8 cellular contexts compared by ENCODE assay signal in genomic region chr5:137320056-137321045, GRCh38.
DNase-seq lines count a peak whose midpoint lies in the region; ATAC-seq and TF ChIP-seq lines count a peak whose summit lies in the region.

No MANE protein-coding gene starts in this region.

- no peak overlapping the region for H3K4me2 ChIP-seq in SU-DHL-6 (ENCODE audit: low read depth, low read length, poor library complexity, severe bottlenecking)
- H3K4me2 ChIP-seq in fibroblast of lung (ENCODE audit: extremely low read depth, insufficient read depth, low read length), result no peak overlapping the region
- no peak overlapping the region for H3K4me2 ChIP-seq in neural cell (ENCODE audit: low read length)

- peak; percentile 89 for TF ChIP-seq RAD21 in neural cell (conservative IDR thresholded peaks at IDR 0.05)

- H3K9me2 ChIP-seq in SU-DHL-6 (replicated peaks; ENCODE audit: insufficient read depth, low read length), result no peaks in the 10 kb centered on the region
- H3K9me2 ChIP-seq in neural cell (ENCODE audit: insufficient read depth, low read length), result no peaks in the 10 kb centered on the region

- H3K4me1 ChIP-seq in fibroblast of lung (ENCODE audit: control insufficient read depth, extremely low read depth, insufficient read depth, low read length), result no peaks in the 10 kb centered on the region

- peak; percentile 91 for TF ChIP-seq CTCF in C4-2B (conservative IDR thresholded peaks at IDR 0.05)
- peak; percentile 48 for TF ChIP-seq CTCF in SU-DHL-6 (IDR thresholded peaks at IDR 0.05; ENCODE audit: insufficient read depth, low read length, poor library complexity, severe bottlenecking)
- peak; percentile 87 to 96 for TF ChIP-seq CTCF in fibroblast of lung (conservative IDR thresholded peaks at IDR 0.05 in 1 of 2, IDR thresholded peaks at IDR 0.05 in 1 of 2; ENCODE audit: low read depth in 1 of 2, low read length in 2 of 2)
- TF ChIP-seq CTCF in neural cell (IDR thresholded peaks at IDR 0.05; ENCODE audit: poor library complexity, severe bottlenecking), result peak; percentile 86

- no peaks in the 10 kb centered on the region for H3K79me2 ChIP-seq in SU-DHL-6 (ENCODE audit: insufficient read depth, low read length)
- no peaks in the 10 kb centered on the region for H3K79me2 ChIP-seq in fibroblast of lung (ENCODE audit: control insufficient read depth, insufficient read depth, low read length)
- no peaks in the 10 kb centered on the region for H3K79me2 ChIP-seq in neural cell (replicated peaks; ENCODE audit: insufficient read depth, low read length)

- H3K27ac ChIP-seq in C4-2B (no peak overlapping the region), SU-DHL-6 (ENCODE audit: low read depth, low read length) (no peak overlapping the region), fibroblast of lung (ENCODE audit: insufficient read depth, low read length) (no peak overlapping the region), neural cell (ENCODE audit: low read length) (no peak overlapping the region)

- H3K4me3 ChIP-seq in SU-DHL-6 (ENCODE audit: insufficient read depth, low read length, poor library complexity, severe bottlenecking) (no peak overlapping the region), fibroblast of lung (replicated peaks in 1 of 4; ENCODE audit: control extremely low read depth in 1 of 4, insufficient read depth in 1 of 4, low read depth in 3 of 4, low read length in 4 of 4) (no peak overlapping the region), neural cell (ENCODE audit: low read length) (no peak overlapping the region)

- DNase-seq in NCI-H1092 (lab: John Stamatoyannopoulos, UW) (peak; percentile 13), fibroblast of lung (ENCODE audit: low read depth in 2 of 2) (peak; percentile 56 to 75)
- DNase-seq in activated effector memory CD4-positive, alpha-beta T cell treated with anti-CD3 and anti-CD28 coated beads, Interleukin-2, amount 50 U/mL, for 16 hours, result no peak

- H4K20me1 ChIP-seq in SU-DHL-6 (ENCODE audit: low read depth, low read length) (no peaks in the 10 kb centered on the region), fibroblast of lung (ENCODE audit: control insufficient read depth, extremely low read depth, insufficient read depth, low read length) (no peaks in the 10 kb centered on the region), neural cell (ENCODE audit: insufficient read depth) (no peaks in the 10 kb centered on the region)

- H3K9me3 ChIP-seq in SU-DHL-6 (ENCODE audit: insufficient read depth, low read length) (no peaks in the 10 kb centered on the region), fibroblast of lung (ENCODE audit: control insufficient read depth, insufficient read depth, low read depth, low read length) (no peaks in the 10 kb centered on the region), neural cell (ENCODE audit: low read length) (no peaks in the 10 kb centered on the region)

- ATAC-seq in GM18868 (IDR thresholded peaks at IDR 0.05; ENCODE audit: unreplicated experiment) (peak; percentile 72), GM19395 (IDR thresholded peaks at IDR 0.05; ENCODE audit: unreplicated experiment) (no peak)

- H3K9ac ChIP-seq in SU-DHL-6 (ENCODE audit: low read length) (no peak overlapping the region), fibroblast of lung (ENCODE audit: insufficient read depth, low read length) (no peak overlapping the region), neural cell (ENCODE audit: low read length) (no peak overlapping the region)

- no peak for TF ChIP-seq EP300 in neural cell (conservative IDR thresholded peaks at IDR 0.05; ENCODE audit: poor library complexity, severe bottlenecking)

- H3K27me3 ChIP-seq in SU-DHL-6 (ENCODE audit: low read length) (no peaks in the 10 kb centered on the region), fibroblast of lung (ENCODE audit: control insufficient read depth, insufficient read depth, low read length) (no peaks in the 10 kb centered on the region), neural cell (ENCODE audit: insufficient read depth, low read depth, low read length) (no peaks in the 10 kb centered on the region)

- no peaks in the 10 kb centered on the region for H3K36me3 ChIP-seq in SU-DHL-6 (ENCODE audit: low read length)
- H3K36me3 ChIP-seq in fibroblast of lung (ENCODE audit: control insufficient read depth, insufficient read depth, low read length), result no peaks in the 10 kb centered on the region
- H3K36me3 ChIP-seq in neural cell (ENCODE audit: insufficient read depth, low read length), result no peaks in the 10 kb centered on the region

- H3F3A ChIP-seq in SU-DHL-6 (ENCODE audit: insufficient read depth), result no peaks in the 10 kb centered on the region
- H3F3A ChIP-seq in neural cell (ENCODE audit: insufficient read depth, low read length, poor library complexity, severe bottlenecking), result no peaks in the 10 kb centered on the region

- no peak overlapping the region for H2AFZ ChIP-seq in SU-DHL-6 (ENCODE audit: low read depth, low read length, severe bottlenecking)
- no peak overlapping the region for H2AFZ ChIP-seq in fibroblast of lung (ENCODE audit: low read length)
- H2AFZ ChIP-seq in neural cell (ENCODE audit: low read depth, low read length), result no peak overlapping the region

TF ChIP-seq in neural cell, 6 proteins besides CTCF, POLR2A, EP300 and RAD21:
- TF ChIP-seq EZH2 (IDR thresholded peaks at IDR 0.05; ENCODE audit: borderline replicate concordance, insufficient read depth, low read length, poor library complexity, severe bottlenecking), result no peak
- TF ChIP-seq TAF1 (IDR thresholded peaks at IDR 0.05; ENCODE audit: low read depth), result no peak
- peak; percentile 95 for TF ChIP-seq SMC3 (conservative IDR thresholded peaks at IDR 0.05; ENCODE audit: poor library complexity)
- TF ChIP-seq MXI1 (conservative IDR thresholded peaks at IDR 0.05; ENCODE audit: poor library complexity, severe bottlenecking), result no peak
- no peak for TF ChIP-seq POLR2AphosphoS5 (IDR thresholded peaks at IDR 0.05)
- no peak for TF ChIP-seq REST (IDR thresholded peaks at IDR 0.05; ENCODE audit: borderline replicate concordance)
